ENCODE assay signal across 18 cellular contexts in genomic region chr20:2330090-2330695, GRCh38. TPM values are rescaled to one million over a fixed set of nuclear protein-coding genes. Genes with fewer than 3 reads are reported as not detected.
A peak's percentile ranks its signal among the peaks of the same experiment; 100 is the strongest.
DNase-seq lines count a peak whose midpoint lies in the region; ATAC-seq and TF ChIP-seq lines count a peak whose summit lies in the region.
"Had no signal": no experiment of that assay in that cellular context is flagged by ENCODE, and none has a peak within 500 bp of the region (broad histone marks: within the 10 kb centered on the region; RNA-seq: fewer than 3 reads in every experiment).

No MANE protein-coding gene starts in this region.

- DNase-seq in DMS53 (lab: John Stamatoyannopoulos, UW) (peak; percentile 97), NCI-H1417 (lab: John Stamatoyannopoulos, UW) (peak; percentile 83 to 97 (median 83)), NCI-H69 (lab: John Stamatoyannopoulos, UW) (peak; percentile 98), left colon (peak; percentile 46 to 60), DMS 273 (lab: John Stamatoyannopoulos, UW; ENCODE audit: unreplicated experiment) (no peak), esophagus muscularis mucosa (ENCODE audit: extremely low spot score) (no peak)
- DNase-seq: activated CD4-positive, alpha-beta T cell treated with anti-CD3 and anti-CD28 coated beads, Interleukin-2, amount 50 U/mL, for 4 hours; aorta; esophagus squamous epithelium; natural killer cell; NCI-H446; stimulated activated CD4-positive, alpha-beta T cell treated with anti-CD3 and anti-CD28 coated beads, Interleukin-4, amount 100 ng/mL, for 24 hours; T1000 had no signal

- 86% methylated on average over 3 of the region's 3 CpGs for WGBS in esophagus muscularis mucosa

- peaks cover 0 to 23% (median 0%) of the 10 kb centered on the region in 4 donors for H3K27me3 ChIP-seq in esophagus muscularis mucosa
- H3K27me3 ChIP-seq: right atrium auricular region had no signal

- TF ChIP-seq CTCF in esophagus muscularis mucosa (IDR thresholded peaks at IDR 0.05), result no peak

- TF ChIP-seq EP300 in esophagus muscularis mucosa (IDR thresholded peaks at IDR 0.05), result no peak

- H3K9me3 ChIP-seq in esophagus muscularis mucosa, result no peaks in the 10 kb centered on the region
- H3K9me3 ChIP-seq: esophagus squamous epithelium, right atrium auricular region had no signal

- ATAC-seq in left colon (peak; percentile 96), HG03025 (IDR thresholded peaks at IDR 0.05; ENCODE audit: low FRiP score, unreplicated experiment) (no peak), HG03342 (IDR thresholded peaks at IDR 0.05; ENCODE audit: unreplicated experiment) (no peak)
- ATAC-seq: natural killer cell had no signal

- no peaks in the 10 kb centered on the region for H3K36me3 ChIP-seq in esophagus muscularis mucosa
- H3K36me3 ChIP-seq: right atrium auricular region had no signal

- H3K27ac ChIP-seq in esophagus muscularis mucosa (replicated peaks in 1 of 4), result no peak overlapping the region
- H3K27ac ChIP-seq: right atrium auricular region had no signal

- H3K4me1 ChIP-seq in esophagus muscularis mucosa, result no peaks in the 10 kb centered on the region
- H3K4me1 ChIP-seq: right atrium auricular region had no signal

- H3K4me3 ChIP-seq in esophagus muscularis mucosa, result no peak overlapping the region
- H3K4me3 ChIP-seq: esophagus squamous epithelium, right atrium auricular region had no signal

- no peak for TF ChIP-seq POLR2A in esophagus muscularis mucosa (IDR thresholded peaks at IDR 0.05; ENCODE audit: low read depth)

- intact Hi-C loops in left colon (cut with DNase I, micrococcal nuclease), result no loop called here
- intact Hi-C loops in esophagus muscularis mucosa (cut with DNase I), result no loop called here

RNA-seq across cellular contexts. Expression of gene TGM3, which starts 34.4 kb away (rescaled TPM):
- total RNA-seq in left colon, result under 1 TPM; 0.36 to 0.43 TPM
- total RNA-seq in esophagus muscularis mucosa, result under 1 TPM in 1 of 4 donors, not detected in 3; 0.83 TPM
- total RNA-seq: aorta, natural killer cell, right atrium auricular region, ureter had no signal

RNA-seq across cellular contexts. Expression of gene TGM6, which starts 50.5 kb away (rescaled TPM):
- total RNA-seq in left colon, result not detected
- not detected for total RNA-seq in esophagus muscularis mucosa
- total RNA-seq: aorta, esophagus squamous epithelium, liver, natural killer cell, right atrium auricular region, ureter had no signal

Comparison
In these comparisons a context has a peak if more than half of its experiments do, and no peak if none do; other contexts are left out.
1. DNase-seq: peak in DMS53 (single experiment), NCI-H1417 (3 of 3), NCI-H69 (single experiment) and left colon (2 of 2); none in DMS 273 (single experiment) and esophagus muscularis mucosa (single experiment).